8 cellular contexts compared by ENCODE assay signal in the genomic region with DNA sequence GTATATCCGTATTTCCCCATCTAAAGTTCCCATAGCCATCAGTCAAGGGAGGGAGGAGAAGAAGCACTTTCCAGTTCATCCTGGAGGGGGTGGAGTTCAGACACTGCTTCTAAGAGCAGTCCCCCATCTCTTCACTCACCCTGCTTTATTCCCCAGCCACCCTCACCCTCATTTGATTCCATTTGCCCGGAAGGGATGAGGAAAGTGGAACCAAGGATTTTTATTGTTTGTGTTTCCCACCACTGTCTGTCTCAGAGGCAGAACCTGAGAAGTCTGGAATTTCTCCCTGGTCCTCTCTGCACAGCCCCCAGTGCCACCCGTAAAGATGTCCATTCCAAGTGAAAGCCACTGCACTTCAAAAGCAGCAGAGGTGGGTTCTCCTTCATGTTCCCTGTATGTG.
DNase-seq lines count a peak whose midpoint lies in the region; ATAC-seq and TF ChIP-seq lines count a peak whose summit lies in the region.

No MANE protein-coding gene starts in this region.

- in situ Hi-C loops in SK-MEL-5 (cut with HindIII; ENCODE audit: low pct_unique_long_range_greater_than_20kb, low sequenced_read_pairs), result no loop called here

- TF ChIP-seq CTCF in fibroblast of pulmonary artery (IDR thresholded peaks at IDR 0.05; ENCODE audit: low read length, missing control alignments) (peak; percentile 45), retinal pigment epithelial cell (conservative IDR thresholded peaks at IDR 0.05; ENCODE audit: low read depth, low read length) (peak; percentile 26)

- H3K4me3 ChIP-seq in fibroblast of pulmonary artery (replicated peaks; ENCODE audit: low read depth, low read length), result no peak overlapping the region
- no peak overlapping the region for H3K4me3 ChIP-seq in retinal pigment epithelial cell (ENCODE audit: low read length)
- no peak overlapping the region for H3K4me3 ChIP-seq in MG63

- DNase-seq in Daoy (ENCODE audit: low read depth), result peak; percentile 88
- DNase-seq in SK-MEL-5 (ENCODE audit: low read depth, low spot score), result peak; percentile 24
- peak; percentile 85 for DNase-seq in fibroblast of pulmonary artery (ENCODE audit: low read depth)
- DNase-seq in retinal pigment epithelial cell (ENCODE audit: low read depth), result no peak
- DNase-seq in NAMALWA (ENCODE audit: low spot score), result no peak
- DNase-seq in NCI-H1694 (lab: John Stamatoyannopoulos, UW), result no peak
- DNase-seq in MG63, result no peak

- no peaks in the 10 kb centered on the region for H3K27me3 ChIP-seq in MG63

- H3K36me3 ChIP-seq in MG63, result no peaks in the 10 kb centered on the region

- no peak for ATAC-seq in GM18907 (IDR thresholded peaks at IDR 0.05; ENCODE audit: unreplicated experiment)

- no peaks in the 10 kb centered on the region for H3K9me3 ChIP-seq in MG63

Comparison
In these comparisons a context has a peak if more than half of its experiments do, and no peak if none do; other contexts are left out.
1. DNase-seq: peak in Daoy (single experiment), SK-MEL-5 (single experiment) and fibroblast of pulmonary artery (single experiment); none in retinal pigment epithelial cell (single experiment), NAMALWA (single experiment), NCI-H1694 (single experiment) and MG63 (single experiment).